1 cellular context compared by ENCODE assay signal in genomic region chr5:149381261-149381985, GRCh38.
TF ChIP-seq lines count a peak whose summit lies in the region.

No MANE protein-coding gene starts in this region.

TF ChIP-seq in H1, 55 proteins besides CTCF, POLR2A, EP300 and RAD21:
- TF ChIP-seq YY1 (IDR thresholded peaks at IDR 0.05; ENCODE audit: low read depth, low read length) = no peak
- no peak for TF ChIP-seq RFX5 (IDR thresholded peaks at IDR 0.05; ENCODE audit: borderline replicate concordance, low read depth, low read length)
- no peak for TF ChIP-seq MAX (IDR thresholded peaks at IDR 0.05)
- TF ChIP-seq SIX5 (IDR thresholded peaks at IDR 0.05; ENCODE audit: low read depth, low read length) = no peak
